In the genomic region with DNA sequence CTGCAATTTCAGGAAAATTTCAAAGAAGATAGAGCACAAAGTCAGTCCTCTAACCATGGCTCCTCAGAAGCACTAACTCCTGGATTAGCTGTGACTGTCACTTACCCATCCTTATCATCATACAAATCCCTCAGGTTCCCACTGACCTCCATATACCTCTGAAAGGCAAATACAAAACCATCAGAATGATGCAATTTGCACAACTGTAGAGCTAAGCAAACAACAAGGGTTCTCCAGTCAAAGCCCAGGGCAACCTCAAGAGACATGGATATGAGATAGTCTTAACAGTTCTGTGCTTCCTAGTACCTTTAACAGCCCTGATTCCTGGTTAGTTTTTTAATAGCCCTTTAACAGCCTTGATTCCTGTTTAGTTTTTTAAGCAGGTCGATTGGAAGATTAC, we compare ENCODE assay signal across 2 cellular contexts.
TF ChIP-seq lines count a peak whose summit lies in the region.

No MANE protein-coding gene starts in this region.

TF ChIP-seq in A549, 52 proteins besides CTCF, POLR2A, EP300 and RAD21:
- no peak for TF ChIP-seq TP53 (CRISPR knock-in tag; IDR thresholded peaks at IDR 0.05)
- no peak for TF ChIP-seq RCOR1 (IDR thresholded peaks at IDR 0.05; ENCODE audit: low read depth, low read length)
- no peak for TF ChIP-seq KDM5A (IDR thresholded peaks at IDR 0.05)
- TF ChIP-seq HOXB5 (CRISPR knock-in tag; IDR thresholded peaks at IDR 0.05), result no peak
- TF ChIP-seq, protein P1, sequence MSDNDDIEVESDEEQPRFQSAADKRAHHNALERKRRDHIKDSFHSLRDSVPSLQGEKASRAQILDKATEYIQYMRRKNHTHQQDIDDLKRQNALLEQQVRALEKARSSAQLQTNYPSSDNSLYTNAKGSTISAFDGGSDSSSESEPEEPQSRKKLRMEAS (IDR thresholded peaks at IDR 0.05), result no peak
- no peak for TF ChIP-seq JUNB (IDR thresholded peaks at IDR 0.05)
- TF ChIP-seq CBX8 (IDR thresholded peaks at IDR 0.05), result no peak
- TF ChIP-seq, protein P2, sequence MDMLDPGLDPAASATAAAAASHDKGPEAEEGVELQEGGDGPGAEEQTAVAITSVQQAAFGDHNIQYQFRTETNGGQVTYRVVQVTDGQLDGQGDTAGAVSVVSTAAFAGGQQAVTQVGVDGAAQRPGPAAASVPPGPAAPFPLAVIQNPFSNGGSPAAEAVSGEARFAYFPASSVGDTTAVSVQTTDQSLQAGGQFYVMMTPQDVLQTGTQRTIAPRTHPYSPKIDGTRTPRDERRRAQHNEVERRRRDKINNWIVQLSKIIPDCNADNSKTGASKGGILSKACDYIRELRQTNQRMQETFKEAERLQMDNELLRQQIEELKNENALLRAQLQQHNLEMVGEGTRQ (IDR thresholded peaks at IDR 0.05), result no peak
- TF ChIP-seq, protein P3, sequence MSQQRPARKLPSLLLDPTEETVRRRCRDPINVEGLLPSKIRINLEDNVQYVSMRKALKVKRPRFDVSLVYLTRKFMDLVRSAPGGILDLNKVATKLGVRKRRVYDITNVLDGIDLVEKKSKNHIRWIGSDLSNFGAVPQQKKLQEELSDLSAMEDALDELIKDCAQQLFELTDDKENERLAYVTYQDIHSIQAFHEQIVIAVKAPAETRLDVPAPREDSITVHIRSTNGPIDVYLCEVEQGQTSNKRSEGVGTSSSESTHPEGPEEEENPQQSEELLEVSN (IDR thresholded peaks at IDR 0.05; ENCODE audit: borderline replicate concordance, low read depth), result no peak
- TF ChIP-seq, protein P4, sequence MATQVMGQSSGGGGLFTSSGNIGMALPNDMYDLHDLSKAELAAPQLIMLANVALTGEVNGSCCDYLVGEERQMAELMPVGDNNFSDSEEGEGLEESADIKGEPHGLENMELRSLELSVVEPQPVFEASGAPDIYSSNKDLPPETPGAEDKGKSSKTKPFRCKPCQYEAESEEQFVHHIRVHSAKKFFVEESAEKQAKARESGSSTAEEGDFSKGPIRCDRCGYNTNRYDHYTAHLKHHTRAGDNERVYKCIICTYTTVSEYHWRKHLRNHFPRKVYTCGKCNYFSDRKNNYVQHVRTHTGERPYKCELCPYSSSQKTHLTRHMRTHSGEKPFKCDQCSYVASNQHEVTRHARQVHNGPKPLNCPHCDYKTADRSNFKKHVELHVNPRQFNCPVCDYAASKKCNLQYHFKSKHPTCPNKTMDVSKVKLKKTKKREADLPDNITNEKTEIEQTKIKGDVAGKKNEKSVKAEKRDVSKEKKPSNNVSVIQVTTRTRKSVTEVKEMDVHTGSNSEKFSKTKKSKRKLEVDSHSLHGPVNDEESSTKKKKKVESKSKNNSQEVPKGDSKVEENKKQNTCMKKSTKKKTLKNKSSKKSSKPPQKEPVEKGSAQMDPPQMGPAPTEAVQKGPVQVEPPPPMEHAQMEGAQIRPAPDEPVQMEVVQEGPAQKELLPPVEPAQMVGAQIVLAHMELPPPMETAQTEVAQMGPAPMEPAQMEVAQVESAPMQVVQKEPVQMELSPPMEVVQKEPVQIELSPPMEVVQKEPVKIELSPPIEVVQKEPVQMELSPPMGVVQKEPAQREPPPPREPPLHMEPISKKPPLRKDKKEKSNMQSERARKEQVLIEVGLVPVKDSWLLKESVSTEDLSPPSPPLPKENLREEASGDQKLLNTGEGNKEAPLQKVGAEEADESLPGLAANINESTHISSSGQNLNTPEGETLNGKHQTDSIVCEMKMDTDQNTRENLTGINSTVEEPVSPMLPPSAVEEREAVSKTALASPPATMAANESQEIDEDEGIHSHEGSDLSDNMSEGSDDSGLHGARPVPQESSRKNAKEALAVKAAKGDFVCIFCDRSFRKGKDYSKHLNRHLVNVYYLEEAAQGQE (IDR thresholded peaks at IDR 0.05), result no peak
- TF ChIP-seq, protein P5, sequence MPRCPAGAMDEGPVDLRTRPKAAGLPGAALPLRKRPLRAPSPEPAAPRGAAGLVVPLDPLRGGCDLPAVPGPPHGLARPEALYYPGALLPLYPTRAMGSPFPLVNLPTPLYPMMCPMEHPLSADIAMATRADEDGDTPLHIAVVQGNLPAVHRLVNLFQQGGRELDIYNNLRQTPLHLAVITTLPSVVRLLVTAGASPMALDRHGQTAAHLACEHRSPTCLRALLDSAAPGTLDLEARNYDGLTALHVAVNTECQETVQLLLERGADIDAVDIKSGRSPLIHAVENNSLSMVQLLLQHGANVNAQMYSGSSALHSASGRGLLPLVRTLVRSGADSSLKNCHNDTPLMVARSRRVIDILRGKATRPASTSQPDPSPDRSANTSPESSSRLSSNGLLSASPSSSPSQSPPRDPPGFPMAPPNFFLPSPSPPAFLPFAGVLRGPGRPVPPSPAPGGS (IDR thresholded peaks at IDR 0.05), result no peak
- no peak for TF ChIP-seq KDM1A (IDR thresholded peaks at IDR 0.05; ENCODE audit: low read depth)
- no peak for TF ChIP-seq BHLHE40 (IDR thresholded peaks at IDR 0.05; ENCODE audit: low read depth, low read length)
- TF ChIP-seq CHD2 (IDR thresholded peaks at IDR 0.05; ENCODE audit: low read length, partially characterized antibody), result no peak
- no peak for TF ChIP-seq ZFP36 (IDR thresholded peaks at IDR 0.05; ENCODE audit: borderline replicate concordance, partially characterized antibody)
- no peak for TF ChIP-seq FOXS1 (CRISPR knock-in tag; IDR thresholded peaks at IDR 0.05)
- no peak for TF ChIP-seq MYC (IDR thresholded peaks at IDR 0.05; ENCODE audit: borderline replicate concordance, low read length)
- TF ChIP-seq, protein P6, sequence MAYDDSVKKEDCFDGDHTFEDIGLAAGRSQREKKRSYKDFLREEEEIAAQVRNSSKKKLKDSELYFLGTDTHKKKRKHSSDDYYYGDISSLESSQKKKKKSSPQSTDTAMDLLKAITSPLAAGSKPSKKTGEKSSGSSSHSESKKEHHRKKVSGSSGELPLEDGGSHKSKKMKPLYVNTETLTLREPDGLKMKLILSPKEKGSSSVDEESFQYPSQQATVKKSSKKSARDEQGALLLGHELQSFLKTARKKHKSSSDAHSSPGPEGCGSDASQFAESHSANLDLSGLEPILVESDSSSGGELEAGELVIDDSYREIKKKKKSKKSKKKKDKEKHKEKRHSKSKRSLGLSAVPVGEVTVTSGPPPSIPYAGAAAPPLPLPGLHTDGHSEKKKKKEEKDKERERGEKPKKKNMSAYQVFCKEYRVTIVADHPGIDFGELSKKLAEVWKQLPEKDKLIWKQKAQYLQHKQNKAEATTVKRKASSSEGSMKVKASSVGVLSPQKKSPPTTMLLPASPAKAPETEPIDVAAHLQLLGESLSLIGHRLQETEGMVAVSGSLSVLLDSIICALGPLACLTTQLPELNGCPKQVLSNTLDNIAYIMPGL (CRISPR knock-in tag; IDR thresholded peaks at IDR 0.05; ENCODE audit: borderline replicate concordance), result no peak
TF ChIP-seq in A549: peak in this region for 0.

TF ChIP-seq in GM23338, 12 proteins besides CTCF, POLR2A, EP300 and RAD21:
- TF ChIP-seq CREB1 (CRISPR knock-in tag; IDR thresholded peaks at IDR 0.05; ENCODE audit: low read depth) (no peak), STAT1 (IDR thresholded peaks at IDR 0.05; ENCODE audit: unreplicated experiment) (no peak), EZH2 (IDR thresholded peaks at IDR 0.05; ENCODE audit: low read depth, unreplicated experiment) (no peak)
- TF ChIP-seq, protein P7, sequence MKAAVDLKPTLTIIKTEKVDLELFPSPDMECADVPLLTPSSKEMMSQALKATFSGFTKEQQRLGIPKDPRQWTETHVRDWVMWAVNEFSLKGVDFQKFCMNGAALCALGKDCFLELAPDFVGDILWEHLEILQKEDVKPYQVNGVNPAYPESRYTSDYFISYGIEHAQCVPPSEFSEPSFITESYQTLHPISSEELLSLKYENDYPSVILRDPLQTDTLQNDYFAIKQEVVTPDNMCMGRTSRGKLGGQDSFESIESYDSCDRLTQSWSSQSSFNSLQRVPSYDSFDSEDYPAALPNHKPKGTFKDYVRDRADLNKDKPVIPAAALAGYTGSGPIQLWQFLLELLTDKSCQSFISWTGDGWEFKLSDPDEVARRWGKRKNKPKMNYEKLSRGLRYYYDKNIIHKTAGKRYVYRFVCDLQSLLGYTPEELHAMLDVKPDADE (IDR thresholded peaks at IDR 0.05), result no peak
- TF ChIP-seq, protein P8, sequence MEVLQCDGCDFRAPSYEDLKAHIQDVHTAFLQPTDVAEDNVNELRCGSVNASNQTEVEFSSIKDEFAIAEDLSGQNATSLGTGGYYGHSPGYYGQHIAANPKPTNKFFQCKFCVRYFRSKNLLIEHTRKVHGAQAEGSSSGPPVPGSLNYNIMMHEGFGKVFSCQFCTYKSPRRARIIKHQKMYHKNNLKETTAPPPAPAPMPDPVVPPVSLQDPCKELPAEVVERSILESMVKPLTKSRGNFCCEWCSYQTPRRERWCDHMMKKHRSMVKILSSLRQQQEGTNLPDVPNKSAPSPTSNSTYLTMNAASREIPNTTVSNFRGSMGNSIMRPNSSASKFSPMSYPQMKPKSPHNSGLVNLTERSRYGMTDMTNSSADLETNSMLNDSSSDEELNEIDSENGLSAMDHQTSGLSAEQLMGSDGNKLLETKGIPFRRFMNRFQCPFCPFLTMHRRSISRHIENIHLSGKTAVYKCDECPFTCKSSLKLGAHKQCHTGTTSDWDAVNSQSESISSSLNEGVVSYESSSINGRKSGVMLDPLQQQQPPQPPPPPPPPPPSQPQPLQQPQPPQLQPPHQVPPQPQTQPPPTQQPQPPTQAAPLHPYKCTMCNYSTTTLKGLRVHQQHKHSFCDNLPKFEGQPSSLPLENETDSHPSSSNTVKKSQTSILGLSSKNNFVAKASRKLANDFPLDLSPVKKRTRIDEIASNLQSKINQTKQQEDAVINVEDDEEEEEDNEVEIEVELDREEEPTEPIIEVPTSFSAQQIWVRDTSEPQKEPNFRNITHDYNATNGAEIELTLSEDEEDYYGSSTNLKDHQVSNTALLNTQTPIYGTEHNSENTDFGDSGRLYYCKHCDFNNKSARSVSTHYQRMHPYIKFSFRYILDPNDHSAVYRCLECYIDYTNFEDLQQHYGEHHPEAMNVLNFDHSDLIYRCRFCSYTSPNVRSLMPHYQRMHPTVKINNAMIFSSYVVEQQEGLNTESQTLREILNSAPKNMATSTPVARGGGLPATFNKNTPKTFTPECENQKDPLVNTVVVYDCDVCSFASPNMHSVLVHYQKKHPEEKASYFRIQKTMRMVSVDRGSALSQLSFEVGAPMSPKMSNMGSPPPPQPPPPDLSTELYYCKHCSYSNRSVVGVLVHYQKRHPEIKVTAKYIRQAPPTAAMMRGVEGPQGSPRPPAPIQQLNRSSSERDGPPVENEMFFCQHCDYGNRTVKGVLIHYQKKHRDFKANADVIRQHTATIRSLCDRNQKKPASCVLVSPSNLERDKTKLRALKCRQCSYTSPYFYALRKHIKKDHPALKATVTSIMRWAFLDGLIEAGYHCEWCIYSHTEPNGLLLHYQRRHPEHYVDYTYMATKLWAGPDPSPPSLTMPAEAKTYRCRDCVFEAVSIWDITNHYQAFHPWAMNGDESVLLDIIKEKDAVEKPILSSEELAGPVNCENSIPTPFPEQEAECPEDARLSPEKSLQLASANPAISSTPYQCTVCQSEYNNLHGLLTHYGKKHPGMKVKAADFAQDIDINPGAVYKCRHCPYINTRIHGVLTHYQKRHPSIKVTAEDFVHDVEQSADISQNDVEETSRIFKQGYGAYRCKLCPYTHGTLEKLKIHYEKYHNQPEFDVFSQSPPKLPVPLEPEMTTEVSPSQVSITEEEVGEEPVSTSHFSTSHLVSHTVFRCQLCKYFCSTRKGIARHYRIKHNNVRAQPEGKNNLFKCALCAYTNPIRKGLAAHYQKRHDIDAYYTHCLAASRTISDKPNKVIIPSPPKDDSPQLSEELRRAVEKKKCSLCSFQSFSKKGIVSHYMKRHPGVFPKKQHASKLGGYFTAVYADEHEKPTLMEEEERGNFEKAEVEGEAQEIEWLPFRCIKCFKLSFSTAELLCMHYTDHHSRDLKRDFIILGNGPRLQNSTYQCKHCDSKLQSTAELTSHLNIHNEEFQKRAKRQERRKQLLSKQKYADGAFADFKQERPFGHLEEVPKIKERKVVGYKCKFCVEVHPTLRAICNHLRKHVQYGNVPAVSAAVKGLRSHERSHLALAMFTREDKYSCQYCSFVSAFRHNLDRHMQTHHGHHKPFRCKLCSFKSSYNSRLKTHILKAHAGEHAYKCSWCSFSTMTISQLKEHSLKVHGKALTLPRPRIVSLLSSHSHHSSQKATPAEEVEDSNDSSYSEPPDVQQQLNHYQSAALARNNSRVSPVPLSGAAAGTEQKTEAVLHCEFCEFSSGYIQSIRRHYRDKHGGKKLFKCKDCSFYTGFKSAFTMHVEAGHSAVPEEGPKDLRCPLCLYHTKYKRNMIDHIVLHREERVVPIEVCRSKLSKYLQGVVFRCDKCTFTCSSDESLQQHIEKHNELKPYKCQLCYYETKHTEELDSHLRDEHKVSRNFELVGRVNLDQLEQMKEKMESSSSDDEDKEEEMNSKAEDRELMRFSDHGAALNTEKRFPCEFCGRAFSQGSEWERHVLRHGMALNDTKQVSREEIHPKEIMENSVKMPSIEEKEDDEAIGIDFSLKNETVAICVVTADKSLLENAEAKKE (CRISPR knock-in tag; IDR thresholded peaks at IDR 0.05), result no peak
